In genomic region chr12:78864483-78865296, GRCh38 we compare ENCODE assay signal across 8 cellular contexts. TPM values are rescaled to one million over a fixed set of nuclear protein-coding genes. Genes with fewer than 3 reads are reported as not detected.
DNase-seq lines count a peak whose midpoint lies in the region; ATAC-seq and TF ChIP-seq lines count a peak whose summit lies in the region.

SYT1 (plus strand) TSS chr12:78864774.

- H3K9ac ChIP-seq in KMS-11 (peak within 1 kb of the TSS; percentile 55), SK-N-MC (ENCODE audit: insufficient read length) (peak within 1 kb of the TSS; percentile 38), neural cell (ENCODE audit: low read length) (peak within 1 kb of the TSS; percentile 74)

- H3K9me2 ChIP-seq in neural cell (ENCODE audit: insufficient read depth, low read length) = no peaks in the 10 kb centered on the region

- TF ChIP-seq EP300 in neural cell (conservative IDR thresholded peaks at IDR 0.05; ENCODE audit: poor library complexity, severe bottlenecking) = peak; percentile 32

- no peaks in the 10 kb centered on the region for H3K36me3 ChIP-seq in KMS-11 (ENCODE audit: insufficient read depth)
- H3K36me3 ChIP-seq in SK-N-MC (ENCODE audit: insufficient read depth, low read length) = no peaks in the 10 kb centered on the region
- no peaks in the 10 kb centered on the region for H3K36me3 ChIP-seq in neural cell (ENCODE audit: insufficient read depth, low read length)

- no peaks in the 10 kb centered on the region for H3K27me3 ChIP-seq in KMS-11 (ENCODE audit: insufficient read depth, low read depth)
- H3K27me3 ChIP-seq in neural cell (ENCODE audit: insufficient read depth, low read depth, low read length) = no peaks in the 10 kb centered on the region

- H3F3A ChIP-seq in neural cell (ENCODE audit: insufficient read depth, low read length, poor library complexity, severe bottlenecking) = peaks cover 13% of the 10 kb centered on the region

- H3K79me2 ChIP-seq in KMS-11 (ENCODE audit: insufficient read depth, low read depth) (0 out of 2 replicates have a peak, but pooled peaks cover 13% of the 10 kb centered on the region), neural cell (replicated peaks; ENCODE audit: insufficient read depth, low read length) (peaks cover 38% of the 10 kb centered on the region)

- ATAC-seq in GM19328 (IDR thresholded peaks at IDR 0.05; ENCODE audit: unreplicated experiment) = peak; percentile 14
- no peak for ATAC-seq in HG02970 (IDR thresholded peaks at IDR 0.05; ENCODE audit: low FRiP score, unreplicated experiment)
- ATAC-seq in GM18520 (IDR thresholded peaks at IDR 0.05; ENCODE audit: unreplicated experiment) = no peak

- H2AFZ ChIP-seq in KMS-11 (ENCODE audit: low read depth) = peak within 1 kb of the TSS; percentile 85
- peak within 1 kb of the TSS; percentile 77 for H2AFZ ChIP-seq in neural cell (ENCODE audit: low read depth, low read length)

- H3K9me3 ChIP-seq in SK-N-MC (ENCODE audit: low read depth, low read length) (no peaks in the 10 kb centered on the region), neural cell (ENCODE audit: low read length) (no peaks in the 10 kb centered on the region)

- peak; percentile 58 for TF ChIP-seq RAD21 in neural cell (conservative IDR thresholded peaks at IDR 0.05)

- peaks cover 38% of the 10 kb centered on the region for H3K4me1 ChIP-seq in KMS-11 (ENCODE audit: low read depth, poor library complexity, severe bottlenecking)

- POLR2A ChIA-PET in AG04449 (lab: Yijun Ruan, JAX) = no interaction called here

- H3K27ac ChIP-seq in KMS-11 (peak within 1 kb of the TSS; percentile 73), SK-N-MC (no peak within 1 kb of the TSS), neural cell (ENCODE audit: low read length) (peak within 1 kb of the TSS; percentile 87)

- CTCF ChIA-PET in AG04449 (lab: Yijun Ruan, JAX) = no interaction called here

- H3K4me2 ChIP-seq in KMS-11 = peak within 1 kb of the TSS; percentile 90
- peak within 1 kb of the TSS; percentile 90 for H3K4me2 ChIP-seq in neural cell (ENCODE audit: low read length)

- H3K4me3 ChIP-seq in AG04449 (ENCODE audit: low read depth, low read length) (peak within 1 kb of the TSS; percentile 61), KMS-11 (IDR thresholded peaks at IDR 0.05; ENCODE audit: insufficient read depth, low read depth, low read length) (peak within 1 kb of the TSS; percentile 24), SK-N-MC (peak within 1 kb of the TSS; percentile 89), neural cell (ENCODE audit: low read length) (peak within 1 kb of the TSS; percentile 79)

- no peak for DNase-seq in AG04449 (ENCODE audit: low read depth, low spot score)
- no peak for DNase-seq in SK-N-MC (ENCODE audit: low read depth, low spot score)
- peak; percentile 55 for DNase-seq in fibroblast of the conjunctiva (ENCODE audit: low read depth)

- TF ChIP-seq CTCF in AG04449 (IDR thresholded peaks at IDR 0.05; ENCODE audit: insufficient read depth, low read length, missing control alignments) = no peak
- no peak for TF ChIP-seq CTCF in KMS-11 (conservative IDR thresholded peaks at IDR 0.05; ENCODE audit: low read depth, low read length)
- TF ChIP-seq CTCF in neural cell (IDR thresholded peaks at IDR 0.05; ENCODE audit: poor library complexity, severe bottlenecking) = peak; percentile 60

- H4K20me1 ChIP-seq in KMS-11 (ENCODE audit: insufficient read depth) (no peaks in the 10 kb centered on the region), neural cell (ENCODE audit: insufficient read depth) (no peaks in the 10 kb centered on the region)

TF ChIP-seq in neural cell, 6 proteins besides CTCF, POLR2A, EP300 and RAD21:
- peak; percentile 56 for TF ChIP-seq SMC3 (conservative IDR thresholded peaks at IDR 0.05; ENCODE audit: poor library complexity)
- peak; percentile 93 for TF ChIP-seq REST (IDR thresholded peaks at IDR 0.05; ENCODE audit: borderline replicate concordance)
- TF ChIP-seq POLR2AphosphoS5 (IDR thresholded peaks at IDR 0.05) = peak; percentile 89
- TF ChIP-seq MXI1 (conservative IDR thresholded peaks at IDR 0.05; ENCODE audit: poor library complexity, severe bottlenecking) = peak; percentile 92
- TF ChIP-seq TAF1 (IDR thresholded peaks at IDR 0.05; ENCODE audit: low read depth) = peak; percentile 84
- TF ChIP-seq EZH2 (IDR thresholded peaks at IDR 0.05; ENCODE audit: borderline replicate concordance, insufficient read depth, low read length, poor library complexity, severe bottlenecking) = no peak

RNA-seq across cellular contexts. Expression of gene SYT1, which starts in this region (rescaled TPM):
- polyA plus RNA-seq in neural cell = 103 and 106 TPM in 2 replicates
- polyA minus RNA-seq in neural cell = 172 and 201 TPM in 2 replicates

Comparison
In these comparisons a context has a peak if more than half of its experiments do, and no peak if none do; other contexts are left out.
1. H3K4me3 ChIP-seq: peak in every context shown above with its lines; median percentile 89 in SK-N-MC; 79 in neural cell; 61 in AG04449; 24 in KMS-11.